ENCODE assay signal across 13 cellular contexts in genomic region chr13:113783966-113784644, GRCh38.
"Had no signal": no experiment of that assay in that cellular context is flagged by ENCODE, and none has a peak within 500 bp of the region (broad histone marks: within the 10 kb centered on the region; RNA-seq: fewer than 3 reads in every experiment).

No MANE protein-coding gene starts in this region.

- DNase-seq: activated CD4-positive, alpha-beta T cell treated with anti-CD3 and anti-CD28 coated beads for 1 hour; activated CD4-positive, alpha-beta T cell treated with anti-CD3 and anti-CD28 coated beads, Interleukin-2, amount 50 U/mL, for 48 hours; activated naive CD4-positive, alpha-beta T cell treated with Interleukin-2 at 50 U/mL for 16 hours; activated T-cell treated with anti-CD3 and anti-CD28 coated beads, Interleukin-2, amount 50 U/mL, for 72 hours; caudate nucleus; effector memory CD8-positive, alpha-beta T cell; occipital lobe; stomach; T1000 had no signal

- H3K27ac Mint-ChIP-seq: activated T-cell treated with anti-CD3 and anti-CD28 coated beads, Interleukin-2, amount 50 U/mL, for 72 hours; dendritic cell treated with granulocyte-macrophage colony-stimulating factor and Interleukin-4, amounts not matched to agents 40 ng/mL and 50 ng/mL, for 4 days; effector memory CD8-positive, alpha-beta T cell; memory B cell; nephron had no signal

- H3K36me3 Mint-ChIP-seq: memory B cell had no signal

- H3K9me3 Mint-ChIP-seq: activated T-cell treated with anti-CD3 and anti-CD28 coated beads, Interleukin-2, amount 50 U/mL, for 72 hours; dendritic cell treated with granulocyte-macrophage colony-stimulating factor and Interleukin-4, amounts not matched to agents 40 ng/mL and 50 ng/mL, for 4 days; effector memory CD8-positive, alpha-beta T cell; memory B cell had no signal

- H3K9me3 ChIP-seq: stomach, thoracic aorta had no signal

- H3K4me3 Mint-ChIP-seq: activated T-cell treated with anti-CD3 and anti-CD28 coated beads, Interleukin-2, amount 50 U/mL, for 72 hours; dendritic cell treated with granulocyte-macrophage colony-stimulating factor and Interleukin-4, amounts not matched to agents 40 ng/mL and 50 ng/mL, for 4 days; effector memory CD8-positive, alpha-beta T cell; memory B cell; nephron had no signal

- H3K4me1 Mint-ChIP-seq: memory B cell, nephron had no signal

- H3K27ac ChIP-seq: stomach, thoracic aorta had no signal

- H3K36me3 ChIP-seq: stomach, thoracic aorta had no signal

- H3K4me3 ChIP-seq: stomach, thoracic aorta had no signal

- H3K4me1 ChIP-seq: stomach had no signal
